In the genomic region with DNA sequence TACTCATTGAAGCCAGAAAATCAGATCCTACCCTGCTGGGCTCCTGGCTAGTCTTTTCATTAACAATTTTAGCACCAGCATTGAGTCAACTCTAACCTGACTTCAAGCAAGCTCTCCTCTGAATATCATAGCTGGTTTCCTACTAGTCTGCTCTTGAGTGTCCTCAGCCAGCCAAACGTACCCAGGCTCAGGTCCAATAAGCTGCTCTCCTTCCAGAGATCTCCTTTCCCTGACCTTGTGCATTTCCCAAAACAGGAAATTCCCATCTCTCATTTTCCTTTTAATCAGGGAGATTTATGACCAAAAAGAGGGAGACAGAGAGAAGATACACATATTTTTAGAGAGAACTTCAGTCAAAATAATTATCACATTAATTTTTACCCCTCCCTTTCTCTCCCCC, we compare ENCODE assay signal across 33 cellular contexts.
A peak's percentile ranks its signal among the peaks of the same experiment; 100 is the strongest.
DNase-seq lines count a peak whose midpoint lies in the region; ATAC-seq, FAIRE-seq and TF ChIP-seq lines count a peak whose summit lies in the region.
"Had no signal": no experiment of that assay in that cellular context is flagged by ENCODE, and none has a peak within 500 bp of the region (broad histone marks: within the 10 kb centered on the region; RNA-seq: fewer than 3 reads in every experiment).

No MANE protein-coding gene starts in this region.

- H3K36me3 Mint-ChIP-seq in GM23338 (ENCODE audit: low read depth) (peaks cover 14% of the 10 kb centered on the region; the same call in 2 of the 3 replicates), chondrocyte (ENCODE audit: low read depth) (peaks cover 1% of the 10 kb centered on the region)
- H3K36me3 Mint-ChIP-seq: activated naive CD4-positive, alpha-beta T cell treated with anti-CD3 and anti-CD28 coated beads, Interleukin-2, amount 50 U/mL, for 24 hours; neural progenitor cell had no signal

- H3K36me3 ChIP-seq in GM23338 (ENCODE audit: insufficient read depth) = no peaks in the 10 kb centered on the region
- no peaks in the 10 kb centered on the region for H3K36me3 ChIP-seq in parathyroid adenoma (ENCODE audit: control insufficient read depth, insufficient read depth, low read length)
- H3K36me3 ChIP-seq: BLaER1 treated with 17β-estradiol and CSF1 and Interleukin-3, amounts not matched to agents 10 nM and 100 nM; cardiac muscle cell; esophagus squamous epithelium; neural progenitor cell had no signal

- H3K4me1 ChIP-seq in GM23338 (ENCODE audit: insufficient read depth) = no peaks in the 10 kb centered on the region
- peaks cover 25% of the 10 kb centered on the region for H3K4me1 ChIP-seq in parathyroid adenoma
- H3K4me1 ChIP-seq: neural progenitor cell had no signal

- H3K4me3 Mint-ChIP-seq in GM23338 (no peak overlapping the region), chondrocyte (ENCODE audit: unreplicated experiment) (no peak overlapping the region)
- H3K4me3 Mint-ChIP-seq: activated CD4-positive, alpha-beta memory T cell treated with anti-CD3 and anti-CD28 coated beads, Interleukin-2, amount 10 ng/mL, durations not matched to agents 7 days and 5 days; activated naive CD4-positive, alpha-beta T cell treated with anti-CD3 and anti-CD28 coated beads, Interleukin-2, amount 50 U/mL, for 24 hours; activated T-helper 17 cell treated with anti-CD3 and anti-CD28 coated beads, Interleukin-2, amount 50 U/mL, for 72 hours; endodermal cell; H9; neural progenitor cell; stimulated activated naive CD8-positive, alpha-beta T cell treated with anti-CD3 and anti-CD28 coated beads, Interleukin-15, amount 100 ng/mL, for 72 hours had no signal

- peaks cover 6% of the 10 kb centered on the region for H3K9me2 ChIP-seq in GM23338 (ENCODE audit: insufficient read depth)

- H3K79me2 ChIP-seq in GM23338 (replicated peaks; ENCODE audit: insufficient read depth) (no peaks in the 10 kb centered on the region), parathyroid adenoma (no peaks in the 10 kb centered on the region)

- H3K9ac ChIP-seq in parathyroid adenoma = no peak overlapping the region
- H3K9ac ChIP-seq: BLaER1 treated with 17β-estradiol and CSF1 and Interleukin-3, amounts not matched to agents 10 nM and 100 nM; neural progenitor cell had no signal

- DNase-seq in GM23338 (ENCODE audit: low spot score) = no peak
- no peak for DNase-seq in chondrocyte (ENCODE audit: low spot score)
- DNase-seq in left kidney (ENCODE audit: low read depth, low spot score) = peak; percentile 18
- DNase-seq in HTR-8/SVneo (ENCODE audit: insufficient read length, low spot score) = no peak
- DNase-seq in epidermal melanocyte (ENCODE audit: insufficient read length, low spot score) = no peak
- DNase-seq: activated CD4-positive, alpha-beta memory T cell treated with anti-CD3 and anti-CD28 coated beads, Interleukin-2, amount 10 ng/mL, durations not matched to agents 7 days and 5 days; activated CD4-positive, alpha-beta T cell treated with anti-CD3 and anti-CD28 coated beads for 1 hour; activated CD8-positive, alpha-beta memory T cell treated with anti-CD3 and anti-CD28 coated beads, Interleukin-2, amount 50 U/mL, for 48 hours; anterior cingulate cortex; DMS79 treated with DMSO at 0.1 percent for 48 hours; endodermal cell; esophagus squamous epithelium; GF-D8; H9; mammary epithelial cell; NCI-H1105 treated with DMSO at 0.1 percent for 48 hours; NCI-H2081 treated with DMSO at 0.1 percent for 48 hours; NCI-H345; NCI-H82; RPMI8226; stimulated activated naive CD8-positive, alpha-beta T cell treated with anti-CD3 and anti-CD28 coated beads, Interleukin-15, amount 100 ng/mL, for 72 hours; T-helper 2 cell; trophoblast cell had no signal

- H3K27ac ChIP-seq in GM23338 (ENCODE audit: low read depth) (no peak overlapping the region), parathyroid adenoma (peak overlapping the region; percentile 85)
- H3K27ac ChIP-seq: BLaER1 treated with 17β-estradiol and CSF1 and Interleukin-3, amounts not matched to agents 10 nM and 100 nM; cardiac muscle cell; neural progenitor cell had no signal

- no peak for ATAC-seq in GM23338
- no peak for ATAC-seq in HG03280 (IDR thresholded peaks at IDR 0.05; ENCODE audit: unreplicated experiment)
- ATAC-seq: activated T-helper 17 cell treated with anti-CD3 and anti-CD28 coated beads, Interleukin-2, amount 50 U/mL, for 72 hours; stimulated activated naive CD8-positive, alpha-beta T cell treated with anti-CD3 and anti-CD28 coated beads, Interleukin-15, amount 100 ng/mL, for 72 hours had no signal

- peaks cover 5% of the 10 kb centered on the region for H3K4me1 Mint-ChIP-seq in GM23338
- peaks cover 46% of the 10 kb centered on the region for H3K4me1 Mint-ChIP-seq in chondrocyte (ENCODE audit: low read depth)
- H3K4me1 Mint-ChIP-seq: activated CD4-positive, alpha-beta memory T cell treated with anti-CD3 and anti-CD28 coated beads, Interleukin-2, amount 10 ng/mL, durations not matched to agents 7 days and 5 days; activated naive CD4-positive, alpha-beta T cell treated with anti-CD3 and anti-CD28 coated beads, Interleukin-2, amount 50 U/mL, for 24 hours; activated T-helper 17 cell treated with anti-CD3 and anti-CD28 coated beads, Interleukin-2, amount 50 U/mL, for 72 hours; endodermal cell; stimulated activated naive CD8-positive, alpha-beta T cell treated with anti-CD3 and anti-CD28 coated beads, Interleukin-15, amount 100 ng/mL, for 72 hours had no signal

- no peaks in the 10 kb centered on the region for H3F3A ChIP-seq in GM23338 (replicated peaks; ENCODE audit: low read depth)

- no peak overlapping the region for H2AFZ ChIP-seq in GM23338
- H2AFZ ChIP-seq in parathyroid adenoma = peak overlapping the region; percentile 62
- H2AFZ ChIP-seq: neural progenitor cell had no signal

- H3K27me3 Mint-ChIP-seq in GM23338 (ENCODE audit: insufficient read depth, low read depth, poor library complexity) = no peaks in the 10 kb centered on the region
- no peaks in the 10 kb centered on the region for H3K27me3 Mint-ChIP-seq in chondrocyte (ENCODE audit: low read depth)
- H3K27me3 Mint-ChIP-seq: activated CD4-positive, alpha-beta memory T cell treated with anti-CD3 and anti-CD28 coated beads, Interleukin-2, amount 10 ng/mL, durations not matched to agents 7 days and 5 days; activated naive CD4-positive, alpha-beta T cell treated with anti-CD3 and anti-CD28 coated beads, Interleukin-2, amount 50 U/mL, for 24 hours; activated T-helper 17 cell treated with anti-CD3 and anti-CD28 coated beads, Interleukin-2, amount 50 U/mL, for 72 hours; stimulated activated naive CD8-positive, alpha-beta T cell treated with anti-CD3 and anti-CD28 coated beads, Interleukin-15, amount 100 ng/mL, for 72 hours had no signal

- no peaks in the 10 kb centered on the region for H3K9me3 ChIP-seq in parathyroid adenoma (ENCODE audit: control insufficient read depth, low read length)
- H3K9me3 ChIP-seq: BLaER1 treated with 17β-estradiol and CSF1 and Interleukin-3, amounts not matched to agents 10 nM and 100 nM; esophagus squamous epithelium had no signal

- H3K9me3 Mint-ChIP-seq in GM23338 = peaks cover 5% of the 10 kb centered on the region; the same call in 2 of the 3 replicates
- peaks cover 12% of the 10 kb centered on the region for H3K9me3 Mint-ChIP-seq in chondrocyte (ENCODE audit: low read depth)
- H3K9me3 Mint-ChIP-seq: activated CD4-positive, alpha-beta memory T cell treated with anti-CD3 and anti-CD28 coated beads, Interleukin-2, amount 10 ng/mL, durations not matched to agents 7 days and 5 days; activated naive CD4-positive, alpha-beta T cell treated with anti-CD3 and anti-CD28 coated beads, Interleukin-2, amount 50 U/mL, for 24 hours; activated T-helper 17 cell treated with anti-CD3 and anti-CD28 coated beads, Interleukin-2, amount 50 U/mL, for 72 hours; endodermal cell had no signal

- no peaks in the 10 kb centered on the region for H4K20me1 ChIP-seq in GM23338 (replicated peaks; ENCODE audit: insufficient read depth)
- H4K20me1 ChIP-seq: BLaER1 treated with 17β-estradiol and CSF1 and Interleukin-3, amounts not matched to agents 10 nM and 100 nM had no signal

- no peak for FAIRE-seq in HTR-8/SVneo (lab: Jason Lieb, UNC)
- FAIRE-seq: GM19239, islet of Langerhans had no signal

- H3K4me2 ChIP-seq in GM23338 (no peak overlapping the region), parathyroid adenoma (ENCODE audit: low read length) (no peak overlapping the region)
- H3K4me2 ChIP-seq: BLaER1 treated with 17β-estradiol and CSF1 and Interleukin-3, amounts not matched to agents 10 nM and 100 nM; neural progenitor cell had no signal

- TF ChIP-seq CTCF in GM23338 (conservative IDR thresholded peaks at IDR 0.05; ENCODE audit: low read depth in 2 of 2) = no peak
- TF ChIP-seq CTCF in chondrocyte (IDR thresholded peaks at IDR 0.05) = no peak
- no peak for TF ChIP-seq CTCF in parathyroid adenoma (IDR thresholded peaks at IDR 0.05)

- H3K27ac Mint-ChIP-seq in GM23338 (0 out of 2 replicates have a peak overlapping the region, but pooled peaks have one; percentile 68), chondrocyte (ENCODE audit: unreplicated experiment) (peak overlapping the region; percentile 79)
- H3K27ac Mint-ChIP-seq: activated CD4-positive, alpha-beta memory T cell treated with anti-CD3 and anti-CD28 coated beads, Interleukin-2, amount 10 ng/mL, durations not matched to agents 7 days and 5 days; activated naive CD4-positive, alpha-beta T cell treated with anti-CD3 and anti-CD28 coated beads, Interleukin-2, amount 50 U/mL, for 24 hours; activated T-helper 17 cell treated with anti-CD3 and anti-CD28 coated beads, Interleukin-2, amount 50 U/mL, for 72 hours; endodermal cell; neural progenitor cell; stimulated activated naive CD8-positive, alpha-beta T cell treated with anti-CD3 and anti-CD28 coated beads, Interleukin-15, amount 100 ng/mL, for 72 hours had no signal

- H3K27me3 ChIP-seq in GM23338 (ENCODE audit: insufficient read depth) (no peaks in the 10 kb centered on the region), parathyroid adenoma (ENCODE audit: control insufficient read depth, insufficient read depth, low read length) (no peaks in the 10 kb centered on the region)
- H3K27me3 ChIP-seq: BLaER1 treated with 17β-estradiol and CSF1 and Interleukin-3, amounts not matched to agents 10 nM and 100 nM; cardiac muscle cell; esophagus squamous epithelium; neural progenitor cell had no signal

- H3K4me3 ChIP-seq in GM23338 = no peak overlapping the region
- no peak overlapping the region for H3K4me3 ChIP-seq in parathyroid adenoma (ENCODE audit: low read depth, low read length)
- H3K4me3 ChIP-seq: BLaER1 treated with 17β-estradiol and CSF1 and Interleukin-3, amounts not matched to agents 10 nM and 100 nM; cardiac muscle cell; esophagus squamous epithelium; neural progenitor cell; skin epidermis had no signal

TF ChIP-seq in GM23338, 12 proteins besides CTCF, POLR2A, EP300 and RAD21 (continues in another document):
- no peak for TF ChIP-seq POLR2AphosphoS5 (IDR thresholded peaks at IDR 0.05; ENCODE audit: low read depth)
- TF ChIP-seq, protein P1, sequence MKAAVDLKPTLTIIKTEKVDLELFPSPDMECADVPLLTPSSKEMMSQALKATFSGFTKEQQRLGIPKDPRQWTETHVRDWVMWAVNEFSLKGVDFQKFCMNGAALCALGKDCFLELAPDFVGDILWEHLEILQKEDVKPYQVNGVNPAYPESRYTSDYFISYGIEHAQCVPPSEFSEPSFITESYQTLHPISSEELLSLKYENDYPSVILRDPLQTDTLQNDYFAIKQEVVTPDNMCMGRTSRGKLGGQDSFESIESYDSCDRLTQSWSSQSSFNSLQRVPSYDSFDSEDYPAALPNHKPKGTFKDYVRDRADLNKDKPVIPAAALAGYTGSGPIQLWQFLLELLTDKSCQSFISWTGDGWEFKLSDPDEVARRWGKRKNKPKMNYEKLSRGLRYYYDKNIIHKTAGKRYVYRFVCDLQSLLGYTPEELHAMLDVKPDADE (IDR thresholded peaks at IDR 0.05) = no peak
